Comparison of ENCODE assay signal across 1 cellular context in genomic region chr5:107526-107925, GRCh38.
TF ChIP-seq lines count a peak whose summit lies in the region.

No MANE protein-coding gene starts in this region.

TF ChIP-seq in WTC11, 78 proteins besides CTCF, POLR2A, EP300 and RAD21 (continued from another document):
- TF ChIP-seq AFF4 (CRISPR knock-in tag; IDR thresholded peaks at IDR 0.05; ENCODE audit: borderline replicate concordance) (no peak), MAX (CRISPR knock-in tag; IDR thresholded peaks at IDR 0.05) (no peak), GRHL2 (CRISPR knock-in tag; IDR thresholded peaks at IDR 0.05; ENCODE audit: insufficient replicate concordance, severe bottlenecking) (no peak), PRRX2 (CRISPR knock-in tag; IDR thresholded peaks at IDR 0.05) (no peak), GABPB1 (CRISPR knock-in tag; IDR thresholded peaks at IDR 0.05) (no peak), ATF3 (CRISPR knock-in tag; conservative IDR thresholded peaks at IDR 0.05) (no peak), AR (CRISPR knock-in tag; IDR thresholded peaks at IDR 0.05) (no peak), USF2 (CRISPR knock-in tag; IDR thresholded peaks at IDR 0.05) (no peak), MYBL2 (CRISPR knock-in tag; IDR thresholded peaks at IDR 0.05) (no peak), NR3C1 (CRISPR knock-in tag; conservative IDR thresholded peaks at IDR 0.05; ENCODE audit: low read depth) (no peak), CDX4 (CRISPR knock-in tag; IDR thresholded peaks at IDR 0.05; ENCODE audit: borderline replicate concordance) (no peak), USF1 (CRISPR knock-in tag; IDR thresholded peaks at IDR 0.05) (no peak)
